1 cellular context compared by ENCODE assay signal in the genomic region with DNA sequence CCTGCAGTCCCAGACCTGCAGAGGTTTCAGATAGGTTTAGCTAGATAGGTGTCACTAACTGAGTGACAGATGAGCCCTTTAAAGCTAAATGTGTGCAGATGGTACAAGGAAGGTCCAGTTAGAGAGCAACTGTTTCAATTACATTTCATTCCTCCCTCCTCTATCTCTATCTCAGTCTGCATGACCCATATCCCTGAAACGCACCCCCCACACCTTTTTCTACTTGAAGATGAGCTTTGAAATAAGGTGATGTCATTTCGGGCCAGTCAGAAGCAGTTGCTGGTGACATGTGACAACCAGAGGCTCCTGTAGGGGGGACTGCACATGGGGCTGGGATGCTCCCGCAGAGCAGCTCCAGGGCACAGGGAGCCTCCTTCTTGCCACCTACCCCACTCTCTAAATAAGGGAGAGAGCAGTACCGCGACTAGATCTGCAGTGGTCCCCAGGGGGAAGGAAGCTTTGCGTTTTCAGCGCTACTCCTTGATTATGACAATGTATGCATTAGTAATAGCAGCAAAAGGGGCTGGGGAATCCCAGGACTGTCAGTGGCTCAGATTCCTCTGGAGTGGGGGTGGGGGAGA.
TF ChIP-seq lines count a peak whose summit lies in the region.

No MANE protein-coding gene starts in this region.

TF ChIP-seq in GM12878, 131 proteins besides CTCF, POLR2A, EP300 and RAD21:
- TF ChIP-seq ZSCAN29 (IDR thresholded peaks at IDR 0.05), result no peak
- TF ChIP-seq, protein P1, sequence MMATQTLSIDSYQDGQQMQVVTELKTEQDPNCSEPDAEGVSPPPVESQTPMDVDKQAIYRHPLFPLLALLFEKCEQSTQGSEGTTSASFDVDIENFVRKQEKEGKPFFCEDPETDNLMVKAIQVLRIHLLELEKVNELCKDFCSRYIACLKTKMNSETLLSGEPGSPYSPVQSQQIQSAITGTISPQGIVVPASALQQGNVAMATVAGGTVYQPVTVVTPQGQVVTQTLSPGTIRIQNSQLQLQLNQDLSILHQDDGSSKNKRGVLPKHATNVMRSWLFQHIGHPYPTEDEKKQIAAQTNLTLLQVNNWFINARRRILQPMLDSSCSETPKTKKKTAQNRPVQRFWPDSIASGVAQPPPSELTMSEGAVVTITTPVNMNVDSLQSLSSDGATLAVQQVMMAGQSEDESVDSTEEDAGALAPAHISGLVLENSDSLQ (IDR thresholded peaks at IDR 0.05), result peak; percentile 46; the same call in 1 of the 2 replicates
- peak; percentile 86 for TF ChIP-seq ATF7 (IDR thresholded peaks at IDR 0.05; ENCODE audit: low read depth)
- TF ChIP-seq SIN3A (IDR thresholded peaks at IDR 0.05; ENCODE audit: low read depth, low read length), result no peak
- TF ChIP-seq MYB (IDR thresholded peaks at IDR 0.05; ENCODE audit: borderline replicate concordance, low read depth, low read length), result no peak
- no peak for TF ChIP-seq MTA3 (IDR thresholded peaks at IDR 0.05; ENCODE audit: borderline replicate concordance, low read length)
- no peak for TF ChIP-seq RFX5 (IDR thresholded peaks at IDR 0.05; ENCODE audit: low read depth, low read length)
- no peak for TF ChIP-seq EZH2 (IDR thresholded peaks at IDR 0.05; ENCODE audit: borderline replicate concordance, control insufficient read depth, low read depth, low read length)
